Comparison of ENCODE assay signal across 1 cellular context in genomic region chr20:3925899-3926638, GRCh38.
TF ChIP-seq lines count a peak whose summit lies in the region.

No MANE protein-coding gene starts in this region.

TF ChIP-seq in SK-N-SH, 30 proteins besides CTCF, POLR2A, EP300 and RAD21 (continued from another document):
- TF ChIP-seq SIN3A (IDR thresholded peaks at IDR 0.05; ENCODE audit: borderline replicate concordance, low read depth, low read length) = no peak
- TF ChIP-seq NRF1 (IDR thresholded peaks at IDR 0.05; ENCODE audit: low read depth, low read length) = no peak
- TF ChIP-seq NFIC (IDR thresholded peaks at IDR 0.05; ENCODE audit: borderline replicate concordance) = no peak
- no peak for TF ChIP-seq YY1 (IDR thresholded peaks at IDR 0.05; ENCODE audit: low read depth)
- no peak for TF ChIP-seq JUND (IDR thresholded peaks at IDR 0.05)
- no peak for TF ChIP-seq TAF1 (IDR thresholded peaks at IDR 0.05; ENCODE audit: borderline replicate concordance, low read depth, low read length)
- TF ChIP-seq FOXJ3 (CRISPR knock-in tag; IDR thresholded peaks at IDR 0.05) = no peak
- no peak for TF ChIP-seq IRF3 (IDR thresholded peaks at IDR 0.05; ENCODE audit: low read depth, low read length)
- TF ChIP-seq FOXM1 (IDR thresholded peaks at IDR 0.05; ENCODE audit: low read depth) = no peak
- TF ChIP-seq CHD2 (IDR thresholded peaks at IDR 0.05; ENCODE audit: low read length, partially characterized antibody) = no peak
- TF ChIP-seq ZBTB33 (IDR thresholded peaks at IDR 0.05; ENCODE audit: borderline replicate concordance, low read depth) = no peak
- no peak for TF ChIP-seq USF1 (IDR thresholded peaks at IDR 0.05; ENCODE audit: borderline replicate concordance, low read depth)
- TF ChIP-seq GABPA (IDR thresholded peaks at IDR 0.05; ENCODE audit: low read depth) = no peak
- TF ChIP-seq TEAD4 (IDR thresholded peaks at IDR 0.05; ENCODE audit: borderline replicate concordance, insufficient read depth) = no peak
- no peak for TF ChIP-seq USF2 (IDR thresholded peaks at IDR 0.05; ENCODE audit: borderline replicate concordance, low read depth, low read length)
- TF ChIP-seq TCF12 (IDR thresholded peaks at IDR 0.05) = no peak
- no peak for TF ChIP-seq MEF2A (IDR thresholded peaks at IDR 0.05; ENCODE audit: borderline replicate concordance, low read depth)
